Comparison of ENCODE assay signal across 9 cellular contexts in the genomic region with DNA sequence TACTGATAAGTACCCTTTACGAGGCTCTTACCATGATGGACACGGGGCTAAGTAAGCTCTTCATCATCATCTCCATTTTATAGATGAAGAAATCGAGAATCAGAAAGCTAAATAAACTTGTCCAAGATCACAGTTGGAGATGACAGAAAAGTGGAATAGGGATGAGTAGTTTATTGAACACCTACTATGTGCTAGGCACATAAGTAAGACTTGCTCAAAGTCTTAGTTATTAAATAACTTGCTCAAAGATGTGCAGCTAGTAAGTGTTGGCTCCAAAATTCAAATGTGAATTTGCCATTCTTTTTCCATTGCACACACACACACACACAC. TPM values are rescaled to one million over a fixed set of nuclear protein-coding genes. Genes with fewer than 3 reads are reported as not detected.
DNase-seq lines count a peak whose midpoint lies in the region; ATAC-seq, FAIRE-seq and TF ChIP-seq lines count a peak whose summit lies in the region.
"Had no signal": no experiment of that assay in that cellular context is flagged by ENCODE, and none has a peak within 500 bp of the region (broad histone marks: within the 10 kb centered on the region; RNA-seq: fewer than 3 reads in every experiment).

No MANE protein-coding gene starts in this region.

- H3K4me3 Mint-ChIP-seq in CD4-positive, CD25-positive, alpha-beta regulatory T cell, result peak overlapping the region in 2 of 4 donors; percentile 84 to 90
- H3K4me3 Mint-ChIP-seq in neural crest cell, result peak overlapping the region; percentile 66

- H3K4me1 Mint-ChIP-seq in CD4-positive, CD25-positive, alpha-beta regulatory T cell, result peaks cover 0 to 8% (median 4%) of the 10 kb centered on the region in 4 donors
- H3K4me1 Mint-ChIP-seq in neural crest cell, result peaks cover 32% of the 10 kb centered on the region

- POLR2A ChIA-PET in HEK293T (lab: Yijun Ruan, JAX), result interaction anchor here (0.7 to 4.4 kb wide), 8 partner anchors 11 to 184 kb away, joined by 3 to 64 read pairs (median 3); no protein-coding TSS in a partner anchor

- peaks cover 36% of the 10 kb centered on the region for H3K4me1 ChIP-seq in CD4-positive, CD25-positive, alpha-beta regulatory T cell (ENCODE audit: control insufficient read depth, insufficient read depth, low read length, poor library complexity, severe bottlenecking)
- peaks cover 10 to 26% of the 10 kb centered on the region in 2 donors for H3K4me1 ChIP-seq in ascending aorta

- CTCF ChIA-PET in HEK293T (lab: Yijun Ruan, JAX), result interaction anchor here (0.6 to 17.5 kb wide), 4 partner anchors 10 to 180 kb away, joined by 3 to 324 read pairs (median 3); no protein-coding TSS in a partner anchor

- no peak overlapping the region for H3K27ac ChIP-seq in CD4-positive, CD25-positive, alpha-beta regulatory T cell (ENCODE audit: insufficient read depth, low read length, poor library complexity, severe bottlenecking)
- no peak overlapping the region for H3K27ac ChIP-seq in ascending aorta

- no peak for DNase-seq in CD4-positive, CD25-positive, alpha-beta regulatory T cell
- no peak for DNase-seq in HEK293T (ENCODE audit: extremely low spot score)
- DNase-seq in bronchial epithelial cell (ENCODE audit: low read depth), result no peak
- no peak for DNase-seq in neural crest cell (ENCODE audit: low read depth, low spot score)
- DNase-seq in ascending aorta (ENCODE audit: low spot score in 2 of 2), result no peak
- DNase-seq in NCI-H345 (lab: John Stamatoyannopoulos, UW), result no peak

- H3K36me3 Mint-ChIP-seq in CD4-positive, CD25-positive, alpha-beta regulatory T cell, result peaks cover 1% of the 10 kb centered on the region
- no peaks in the 10 kb centered on the region for H3K36me3 Mint-ChIP-seq in neural crest cell (ENCODE audit: low read depth)

- H3K36me3 ChIP-seq in CD4-positive, CD25-positive, alpha-beta regulatory T cell (ENCODE audit: control insufficient read depth, insufficient read depth, low read length), result no peaks in the 10 kb centered on the region
- H3K36me3 ChIP-seq in bronchial epithelial cell (ENCODE audit: control insufficient read depth, insufficient read depth, low read length) (peaks cover 11% of the 10 kb centered on the region), ascending aorta (peaks cover 7 to 9% of the 10 kb centered on the region in 2 donors)

- intact Hi-C loops in ascending aorta (cut with DNase I), result loop anchor here (5.0 kb wide), 2 partner anchors 68 to 93 kb away; no protein-coding TSS in a partner anchor

- peak overlapping the region; percentile 67 for H3K4me3 ChIP-seq in CD4-positive, CD25-positive, alpha-beta regulatory T cell (ENCODE audit: low read depth, low read length)
- H3K4me3 ChIP-seq in bronchial epithelial cell (ENCODE audit: low read depth, low read length) (peak overlapping the region; percentile 60), ascending aorta (peak overlapping the region in 1 of 2 donors; percentile 75)

- no peaks in the 10 kb centered on the region for H3K9me3 Mint-ChIP-seq in CD4-positive, CD25-positive, alpha-beta regulatory T cell
- H3K9me3 Mint-ChIP-seq in neural crest cell, result no peaks in the 10 kb centered on the region

- H3K27me3 Mint-ChIP-seq in CD4-positive, CD25-positive, alpha-beta regulatory T cell, result peaks cover 11% of the 10 kb centered on the region
- H3K27me3 Mint-ChIP-seq in neural crest cell (ENCODE audit: low read depth), result no peaks in the 10 kb centered on the region

- no peaks in the 10 kb centered on the region for H3K9me3 ChIP-seq in CD4-positive, CD25-positive, alpha-beta regulatory T cell (ENCODE audit: control insufficient read depth in 2 of 2, low read length in 2 of 2)
- H3K9me3 ChIP-seq in ascending aorta, result no peaks in the 10 kb centered on the region

- TF ChIP-seq CTCF in bronchial epithelial cell (IDR thresholded peaks at IDR 0.05; ENCODE audit: insufficient read depth, low read length, severe bottlenecking) (no peak), neural crest cell (conservative IDR thresholded peaks at IDR 0.05) (no peak), ascending aorta (IDR thresholded peaks at IDR 0.05) (no peak)

- peak overlapping the region in 1 of 3 donors; percentile 87 for H3K27ac Mint-ChIP-seq in CD4-positive, CD25-positive, alpha-beta regulatory T cell
- no peak overlapping the region for H3K27ac Mint-ChIP-seq in neural crest cell (ENCODE audit: unreplicated experiment)

- H3K27me3 ChIP-seq in CD4-positive, CD25-positive, alpha-beta regulatory T cell (ENCODE audit: control insufficient read depth, insufficient read depth, low read length), result no peaks in the 10 kb centered on the region
- H3K27me3 ChIP-seq in bronchial epithelial cell (ENCODE audit: control insufficient read depth, insufficient read depth, low read length) (no peaks in the 10 kb centered on the region), ascending aorta (no peaks in the 10 kb centered on the region)

- no peak for ATAC-seq in CD4-positive, CD25-positive, alpha-beta regulatory T cell (ENCODE audit: low read depth in 2 of 2)
- ATAC-seq in HG03175 (IDR thresholded peaks at IDR 0.05; ENCODE audit: unreplicated experiment), result no peak
- ATAC-seq in GM21576 (IDR thresholded peaks at IDR 0.05; ENCODE audit: unreplicated experiment), result no peak

- no peak for FAIRE-seq in bronchial epithelial cell (lab: Jason Lieb, UNC)

TF ChIP-seq in HEK293T, 16 proteins besides CTCF, POLR2A, EP300 and RAD21:
- TF ChIP-seq, protein P1, sequence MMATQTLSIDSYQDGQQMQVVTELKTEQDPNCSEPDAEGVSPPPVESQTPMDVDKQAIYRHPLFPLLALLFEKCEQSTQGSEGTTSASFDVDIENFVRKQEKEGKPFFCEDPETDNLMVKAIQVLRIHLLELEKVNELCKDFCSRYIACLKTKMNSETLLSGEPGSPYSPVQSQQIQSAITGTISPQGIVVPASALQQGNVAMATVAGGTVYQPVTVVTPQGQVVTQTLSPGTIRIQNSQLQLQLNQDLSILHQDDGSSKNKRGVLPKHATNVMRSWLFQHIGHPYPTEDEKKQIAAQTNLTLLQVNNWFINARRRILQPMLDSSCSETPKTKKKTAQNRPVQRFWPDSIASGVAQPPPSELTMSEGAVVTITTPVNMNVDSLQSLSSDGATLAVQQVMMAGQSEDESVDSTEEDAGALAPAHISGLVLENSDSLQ (IDR thresholded peaks at IDR 0.05), result peak; percentile 41; the same call in 1 of the 2 replicates
- no peak for TF ChIP-seq CTBP1 (IDR thresholded peaks at IDR 0.05; ENCODE audit: borderline replicate concordance)

RNA-seq across cellular contexts. Expression of a gene that starts 0.6 kb away (rescaled TPM):
- total RNA-seq in CD4-positive, CD25-positive, alpha-beta regulatory T cell, result 16.6 TPM
- 1 to 10 TPM in 1 of 4 donors, under 1 TPM in 3; 0.34 to 1.2 (median 0.46) TPM for polyA plus RNA-seq in CD4-positive, CD25-positive, alpha-beta regulatory T cell
- 3.5 and 3.7 TPM in 2 replicates for total RNA-seq in bronchial epithelial cell
- total RNA-seq in neural crest cell, result 5.8 and 6.4 TPM in 2 replicates
- 8.1 TPM for total RNA-seq in ascending aorta
- total RNA-seq: LHCN-M2 had no signal

RNA-seq across cellular contexts. Expression of a gene that starts 15.7 kb away (rescaled TPM):
- 9.1 TPM for total RNA-seq in CD4-positive, CD25-positive, alpha-beta regulatory T cell
- polyA plus RNA-seq in CD4-positive, CD25-positive, alpha-beta regulatory T cell, result 10 to 100 TPM in 2 of 4 donors, 1 to 10 TPM in 2; 6.2 to 10.5 (median 9.0) TPM
- 3.2 and 7.9 TPM in 2 replicates for total RNA-seq in bronchial epithelial cell
- 3.3 and 3.4 TPM in 2 replicates for total RNA-seq in neural crest cell
- total RNA-seq in ascending aorta, result 0.43 TPM
